Comparison of ENCODE assay signal across 9 cellular contexts in genomic region chr11:63986932-63987513, GRCh38. TPM values are rescaled to one million over a fixed set of nuclear protein-coding genes. Genes with fewer than 3 reads are reported as not detected.
DNase-seq lines count a peak whose midpoint lies in the region; ATAC-seq and TF ChIP-seq lines count a peak whose summit lies in the region.
"Had no signal": no experiment of that assay in that cellular context is flagged by ENCODE, and none has a peak within 500 bp of the region (broad histone marks: within the 10 kb centered on the region; RNA-seq: fewer than 3 reads in every experiment).

No MANE protein-coding gene starts in this region.

- peak overlapping the region; percentile 71 for H3K27ac ChIP-seq in OCI-LY3 (ENCODE audit: low read length)
- H3K27ac ChIP-seq in endodermal cell (ENCODE audit: low read depth, low read length) = peak overlapping the region; percentile 96
- H3K27ac ChIP-seq in neural progenitor cell = peak overlapping the region; percentile 98

- no peaks in the 10 kb centered on the region for H3K27me3 ChIP-seq in OCI-LY3 (ENCODE audit: low read depth, low read length)
- no peaks in the 10 kb centered on the region for H3K27me3 ChIP-seq in endodermal cell (ENCODE audit: control insufficient read depth, insufficient read depth, low read length, poor library complexity, severe bottlenecking)
- no peaks in the 10 kb centered on the region for H3K27me3 ChIP-seq in neural progenitor cell

- H3K9me3 Mint-ChIP-seq in CD14-positive monocyte = no peaks in the 10 kb centered on the region
- H3K9me3 Mint-ChIP-seq in endodermal cell = no peaks in the 10 kb centered on the region
- no peaks in the 10 kb centered on the region for H3K9me3 Mint-ChIP-seq in neural progenitor cell

- H3K79me2 ChIP-seq in OCI-LY3 (ENCODE audit: low read length) = peaks cover 47% of the 10 kb centered on the region
- H3K79me2 ChIP-seq in neural progenitor cell (ENCODE audit: low read depth) = peaks cover 72% of the 10 kb centered on the region

- H3K4me2 ChIP-seq in OCI-LY3 (ENCODE audit: low read length) = peak overlapping the region; percentile 95
- peak overlapping the region; percentile 98 for H3K4me2 ChIP-seq in neural progenitor cell

- H3K4me1 ChIP-seq in OCI-LY3 (ENCODE audit: low read length) (peaks cover 18% of the 10 kb centered on the region), endodermal cell (ENCODE audit: control insufficient read depth, insufficient read depth, low read length) (peaks cover 3% of the 10 kb centered on the region), neural progenitor cell (peaks cover 16% of the 10 kb centered on the region)

- H3K36me3 Mint-ChIP-seq in CD14-positive monocyte = peaks cover 34 to 40% of the 10 kb centered on the region in 2 donors
- H3K36me3 Mint-ChIP-seq in endodermal cell (ENCODE audit: low read depth) = peaks cover 34% of the 10 kb centered on the region
- peaks cover 20% of the 10 kb centered on the region for H3K36me3 Mint-ChIP-seq in neural progenitor cell

- intact Hi-C loops in CD14-positive monocyte (cut with micrococcal nuclease) = no loop called here

- H3K9ac ChIP-seq in OCI-LY3 (ENCODE audit: low read length) = peak overlapping the region; percentile 85
- peak overlapping the region; percentile 79 for H3K9ac ChIP-seq in endodermal cell (ENCODE audit: extremely low read depth, low read length, poor library complexity, severe bottlenecking)
- H3K9ac ChIP-seq in neural progenitor cell = peak overlapping the region; percentile 86

- no peak overlapping the region for H2AFZ ChIP-seq in OCI-LY3 (ENCODE audit: low read depth, low read length)
- no peak overlapping the region for H2AFZ ChIP-seq in neural progenitor cell (replicated peaks)

- 41 to 53% methylated on average over 16 to 25 of the region's 25 CpGs for WGBS in endodermal cell (ENCODE audit: insufficient coverage in 1 of 2, insufficient read length in 1 of 2), 2 experiments

- peaks cover 32% of the 10 kb centered on the region for H3K4me1 Mint-ChIP-seq in CD14-positive monocyte
- peaks cover 18% of the 10 kb centered on the region for H3K4me1 Mint-ChIP-seq in endodermal cell
- H3K4me1 Mint-ChIP-seq in neural progenitor cell = peaks cover 29% of the 10 kb centered on the region

- H3K27ac Mint-ChIP-seq in CD14-positive monocyte (peak overlapping the region in 4 of 7 donors; percentile 37 to 82 (median 62)), endodermal cell (peak overlapping the region; percentile 66), neural progenitor cell (peak overlapping the region; percentile 69)

- DNase-seq in CD14-positive monocyte (ENCODE audit: low spot score) (no peak), endodermal cell (no peak), neural progenitor cell (ENCODE audit: low spot score) (no peak), NOMO-1 treated with dmso at 0.1 percent for 144 hours (lab: John Stamatoyannopoulos, UW; ENCODE audit: unreplicated experiment) (no peak)
- DNase-seq in activated effector memory CD4-positive, alpha-beta T cell treated with anti-CD3 and anti-CD28 coated beads, Interleukin-2, amount 50 U/mL, for 16 hours = no peak

- no peaks in the 10 kb centered on the region for H3K9me3 ChIP-seq in OCI-LY3 (ENCODE audit: insufficient read depth, low read length)
- H3K9me3 ChIP-seq in endodermal cell (ENCODE audit: control insufficient read depth, low read length) = no peaks in the 10 kb centered on the region
- H3K9me3 ChIP-seq in neural progenitor cell (ENCODE audit: low read depth) = no peaks in the 10 kb centered on the region

- H3K4me3 ChIP-seq in OCI-LY3 (ENCODE audit: low read length) = peak overlapping the region; percentile 86
- peak overlapping the region; percentile 89 for H3K4me3 ChIP-seq in endodermal cell (ENCODE audit: low read length)
- peak overlapping the region; percentile 85 for H3K4me3 ChIP-seq in neural progenitor cell

- H3F3A ChIP-seq in neural progenitor cell (ENCODE audit: low read depth) = peaks cover 34% of the 10 kb centered on the region

- peaks cover 0 to 4% (median 1%) of the 10 kb centered on the region in 3 donors for H3K27me3 Mint-ChIP-seq in CD14-positive monocyte (ENCODE audit: low read depth in 3 of 3)
- no peaks in the 10 kb centered on the region for H3K27me3 Mint-ChIP-seq in endodermal cell (ENCODE audit: insufficient read depth)
- H3K27me3 Mint-ChIP-seq in neural progenitor cell (ENCODE audit: insufficient read depth, low read depth) = peaks cover 18% of the 10 kb centered on the region

- no peak for ATAC-seq in HG02870 (IDR thresholded peaks at IDR 0.05; ENCODE audit: unreplicated experiment)
- ATAC-seq in GM19452 (IDR thresholded peaks at IDR 0.05; ENCODE audit: unreplicated experiment) = no peak

- TF ChIP-seq CTCF in CD14-positive monocyte (IDR thresholded peaks at IDR 0.05) (no peak), OCI-LY3 (IDR thresholded peaks at IDR 0.05; ENCODE audit: low read depth, low read length) (no peak), endodermal cell (conservative IDR thresholded peaks at IDR 0.05) (no peak), neural progenitor cell (IDR thresholded peaks at IDR 0.05) (no peak)

- peaks cover 15% of the 10 kb centered on the region for H4K20me1 ChIP-seq in OCI-LY3 (ENCODE audit: insufficient read depth, low read length)
- peaks cover 44% of the 10 kb centered on the region for H4K20me1 ChIP-seq in neural progenitor cell (ENCODE audit: low read depth)

- peak overlapping the region; percentile 63 to 99 for H3K4me3 Mint-ChIP-seq in CD14-positive monocyte
- H3K4me3 Mint-ChIP-seq in endodermal cell = peak overlapping the region; percentile 84
- H3K4me3 Mint-ChIP-seq in neural progenitor cell = peak overlapping the region; percentile 89

- peaks cover 17% of the 10 kb centered on the region for H3K36me3 ChIP-seq in OCI-LY3 (replicated peaks; ENCODE audit: low read depth, low read length)
- peaks cover 36% of the 10 kb centered on the region for H3K36me3 ChIP-seq in endodermal cell (ENCODE audit: control insufficient read depth, insufficient read depth, low read length)
- H3K36me3 ChIP-seq in neural progenitor cell = no peaks in the 10 kb centered on the region

RNA-seq across cellular contexts. Expression of gene OTUB1, which starts 0.8 kb away (rescaled TPM):
- polyA plus RNA-seq in CD14-positive monocyte = 100 to 1,000 TPM; 140 to 170 TPM
- 10 to 100 TPM; 87.7 to 95.1 TPM for total RNA-seq in endodermal cell
- 147 TPM for polyA plus RNA-seq in endodermal cell (2013, experiment 1 of 2)
- polyA plus RNA-seq in endodermal cell (2013, experiment 2 of 2) = 134 TPM
- total RNA-seq in neural progenitor cell (ENCODE audit: low replicate concordance) = 51.3 and 84.8 TPM in 2 replicates

RNA-seq across cellular contexts. Expression of gene COX8A, which starts 12.6 kb away (rescaled TPM):
- 100 to 1,000 TPM; 526 to 588 TPM for polyA plus RNA-seq in CD14-positive monocyte
- total RNA-seq in endodermal cell (100 to 1,000 TPM; 258 to 298 TPM), neural progenitor cell (ENCODE audit: low replicate concordance) (86.0 and 337 TPM in 2 replicates)
- 420 TPM for polyA plus RNA-seq in endodermal cell (2013, experiment 1 of 2)
- 373 TPM for polyA plus RNA-seq in endodermal cell (2013, experiment 2 of 2)

RNA-seq across cellular contexts. Expression of gene NAA40, which starts 48.2 kb away (rescaled TPM):
- polyA plus RNA-seq in CD14-positive monocyte = 1 to 10 TPM; 1.5 to 1.6 TPM
- total RNA-seq in endodermal cell (10 to 100 TPM; 47.2 to 53.5 TPM), neural progenitor cell (ENCODE audit: low replicate concordance) (38.7 and 40.4 TPM in 2 replicates)
- polyA plus RNA-seq in endodermal cell (2013, experiment 1 of 2) = 34.7 TPM
- polyA plus RNA-seq in endodermal cell (2013, experiment 2 of 2) = 34.0 TPM

RNA-seq across cellular contexts. Expression of gene FLRT1, which starts 48.7 kb away (rescaled TPM):
- polyA plus RNA-seq in CD14-positive monocyte = not detected
- total RNA-seq in endodermal cell (not detected), neural progenitor cell (ENCODE audit: low replicate concordance) (0.11 and 0.12 TPM in 2 replicates)
- polyA plus RNA-seq in endodermal cell (2013, experiment 1 of 2) = 4.2 TPM
- 3.8 TPM for polyA plus RNA-seq in endodermal cell (2013, experiment 2 of 2)
- total RNA-seq: pulmonary artery endothelial cell had no signal
